ENCODE assay signal across 1 cellular context in the genomic region with DNA sequence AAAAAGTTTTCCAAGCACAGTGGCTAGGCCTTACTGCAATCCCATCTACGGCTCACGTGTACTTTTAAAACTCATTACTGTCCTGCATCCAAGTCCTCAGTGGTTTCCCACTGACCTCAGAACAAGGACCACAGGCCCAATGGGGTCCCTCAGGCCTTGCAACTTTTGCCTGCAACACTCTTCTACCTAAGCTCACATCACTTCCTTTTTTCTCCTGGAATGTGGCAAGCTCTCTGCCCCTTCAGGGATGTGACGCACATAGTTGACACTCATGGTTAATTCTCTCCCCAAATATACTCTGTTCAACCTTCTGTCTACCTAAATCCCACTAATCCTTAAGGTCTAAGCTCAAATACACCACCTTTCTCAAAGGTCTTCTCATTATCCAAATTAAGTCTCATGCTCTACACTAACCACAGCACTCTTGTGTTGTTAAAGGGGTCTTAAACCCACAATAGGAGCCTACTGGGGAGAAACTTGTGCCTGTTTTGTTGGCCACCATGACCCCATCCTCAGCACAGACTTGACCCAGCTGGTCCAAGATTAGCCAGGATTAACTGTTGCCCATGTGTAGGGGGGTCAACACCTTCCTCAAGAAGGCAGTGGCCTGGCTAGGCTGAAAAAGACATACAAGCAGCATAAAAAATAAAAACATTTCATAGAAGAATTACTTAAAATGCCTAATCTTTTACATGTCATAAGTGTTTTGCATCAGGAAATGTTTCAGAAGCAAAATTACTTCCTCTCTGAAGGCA.
TF ChIP-seq lines count a peak whose summit lies in the region.

No MANE protein-coding gene starts in this region.

TF ChIP-seq in HepG2, 621 proteins besides CTCF, POLR2A, EP300 and RAD21:
- TF ChIP-seq HNF4A (CRISPR knock-in tag; IDR thresholded peaks at IDR 0.05) = no peak
- no peak for TF ChIP-seq BORCS8-MEF2B (CRISPR knock-in tag; IDR thresholded peaks at IDR 0.05)
- TF ChIP-seq PAWR (CRISPR knock-in tag; IDR thresholded peaks at IDR 0.05; ENCODE audit: borderline replicate concordance) = no peak
- TF ChIP-seq, protein P1, sequence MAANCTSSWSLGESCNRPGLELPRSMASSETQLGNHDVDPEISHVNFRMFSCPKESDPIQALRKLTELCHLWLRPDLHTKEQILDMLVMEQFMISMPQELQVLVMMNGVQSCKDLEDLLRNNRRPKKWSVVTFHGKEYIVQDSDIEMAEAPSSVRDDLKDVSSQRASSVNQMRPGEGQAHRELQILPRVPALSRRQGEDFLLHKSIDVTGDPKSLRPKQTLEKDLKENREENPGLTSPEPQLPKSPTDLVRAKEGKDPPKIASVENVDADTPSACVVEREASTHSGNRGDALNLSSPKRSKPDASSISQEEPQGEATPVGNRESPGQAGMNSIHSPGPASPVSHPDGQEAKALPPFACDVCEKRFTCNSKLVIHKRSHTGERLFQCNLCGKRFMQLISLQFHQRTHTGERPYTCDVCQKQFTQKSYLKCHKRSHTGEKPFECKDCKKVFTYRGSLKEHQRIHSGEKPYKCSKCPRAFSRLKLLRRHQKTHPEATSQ (CRISPR knock-in tag; IDR thresholded peaks at IDR 0.05; ENCODE audit: borderline replicate concordance) = no peak
- no peak for TF ChIP-seq ZC3H4 (CRISPR knock-in tag; IDR thresholded peaks at IDR 0.05; ENCODE audit: borderline replicate concordance)
- TF ChIP-seq SPEN (CRISPR knock-in tag; IDR thresholded peaks at IDR 0.05; ENCODE audit: low read depth) = no peak
- TF ChIP-seq, protein P2, sequence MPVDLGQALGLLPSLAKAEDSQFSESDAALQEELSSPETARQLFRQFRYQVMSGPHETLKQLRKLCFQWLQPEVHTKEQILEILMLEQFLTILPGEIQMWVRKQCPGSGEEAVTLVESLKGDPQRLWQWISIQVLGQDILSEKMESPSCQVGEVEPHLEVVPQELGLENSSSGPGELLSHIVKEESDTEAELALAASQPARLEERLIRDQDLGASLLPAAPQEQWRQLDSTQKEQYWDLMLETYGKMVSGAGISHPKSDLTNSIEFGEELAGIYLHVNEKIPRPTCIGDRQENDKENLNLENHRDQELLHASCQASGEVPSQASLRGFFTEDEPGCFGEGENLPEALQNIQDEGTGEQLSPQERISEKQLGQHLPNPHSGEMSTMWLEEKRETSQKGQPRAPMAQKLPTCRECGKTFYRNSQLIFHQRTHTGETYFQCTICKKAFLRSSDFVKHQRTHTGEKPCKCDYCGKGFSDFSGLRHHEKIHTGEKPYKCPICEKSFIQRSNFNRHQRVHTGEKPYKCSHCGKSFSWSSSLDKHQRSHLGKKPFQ (CRISPR knock-in tag; IDR thresholded peaks at IDR 0.05; ENCODE audit: insufficient replicate concordance) = no peak
- TF ChIP-seq ZNF3 (CRISPR knock-in tag; IDR thresholded peaks at IDR 0.05) = no peak
- TF ChIP-seq CBFB (CRISPR knock-in tag; IDR thresholded peaks at IDR 0.05) = no peak
- TF ChIP-seq, protein P3, sequence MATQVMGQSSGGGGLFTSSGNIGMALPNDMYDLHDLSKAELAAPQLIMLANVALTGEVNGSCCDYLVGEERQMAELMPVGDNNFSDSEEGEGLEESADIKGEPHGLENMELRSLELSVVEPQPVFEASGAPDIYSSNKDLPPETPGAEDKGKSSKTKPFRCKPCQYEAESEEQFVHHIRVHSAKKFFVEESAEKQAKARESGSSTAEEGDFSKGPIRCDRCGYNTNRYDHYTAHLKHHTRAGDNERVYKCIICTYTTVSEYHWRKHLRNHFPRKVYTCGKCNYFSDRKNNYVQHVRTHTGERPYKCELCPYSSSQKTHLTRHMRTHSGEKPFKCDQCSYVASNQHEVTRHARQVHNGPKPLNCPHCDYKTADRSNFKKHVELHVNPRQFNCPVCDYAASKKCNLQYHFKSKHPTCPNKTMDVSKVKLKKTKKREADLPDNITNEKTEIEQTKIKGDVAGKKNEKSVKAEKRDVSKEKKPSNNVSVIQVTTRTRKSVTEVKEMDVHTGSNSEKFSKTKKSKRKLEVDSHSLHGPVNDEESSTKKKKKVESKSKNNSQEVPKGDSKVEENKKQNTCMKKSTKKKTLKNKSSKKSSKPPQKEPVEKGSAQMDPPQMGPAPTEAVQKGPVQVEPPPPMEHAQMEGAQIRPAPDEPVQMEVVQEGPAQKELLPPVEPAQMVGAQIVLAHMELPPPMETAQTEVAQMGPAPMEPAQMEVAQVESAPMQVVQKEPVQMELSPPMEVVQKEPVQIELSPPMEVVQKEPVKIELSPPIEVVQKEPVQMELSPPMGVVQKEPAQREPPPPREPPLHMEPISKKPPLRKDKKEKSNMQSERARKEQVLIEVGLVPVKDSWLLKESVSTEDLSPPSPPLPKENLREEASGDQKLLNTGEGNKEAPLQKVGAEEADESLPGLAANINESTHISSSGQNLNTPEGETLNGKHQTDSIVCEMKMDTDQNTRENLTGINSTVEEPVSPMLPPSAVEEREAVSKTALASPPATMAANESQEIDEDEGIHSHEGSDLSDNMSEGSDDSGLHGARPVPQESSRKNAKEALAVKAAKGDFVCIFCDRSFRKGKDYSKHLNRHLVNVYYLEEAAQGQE (IDR thresholded peaks at IDR 0.05; ENCODE audit: borderline replicate concordance in 1 of 2, low read depth in 1 of 2, low read length in 2 of 2) = no peak
- TF ChIP-seq PHF5A (CRISPR knock-in tag; IDR thresholded peaks at IDR 0.05; ENCODE audit: low read depth, unreplicated experiment) = no peak
- TF ChIP-seq, protein P4, sequence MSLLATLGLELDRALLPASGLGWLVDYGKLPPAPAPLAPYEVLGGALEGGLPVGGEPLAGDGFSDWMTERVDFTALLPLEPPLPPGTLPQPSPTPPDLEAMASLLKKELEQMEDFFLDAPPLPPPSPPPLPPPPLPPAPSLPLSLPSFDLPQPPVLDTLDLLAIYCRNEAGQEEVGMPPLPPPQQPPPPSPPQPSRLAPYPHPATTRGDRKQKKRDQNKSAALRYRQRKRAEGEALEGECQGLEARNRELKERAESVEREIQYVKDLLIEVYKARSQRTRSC (CRISPR knock-in tag; IDR thresholded peaks at IDR 0.05; ENCODE audit: low read depth) = no peak
- TF ChIP-seq IKZF1 (IDR thresholded peaks at IDR 0.05) = no peak
- TF ChIP-seq SP1 (IDR thresholded peaks at IDR 0.05) = no peak
- TF ChIP-seq SP1 (CRISPR knock-in tag; IDR thresholded peaks at IDR 0.05) = no peak
- TF ChIP-seq, protein P5, sequence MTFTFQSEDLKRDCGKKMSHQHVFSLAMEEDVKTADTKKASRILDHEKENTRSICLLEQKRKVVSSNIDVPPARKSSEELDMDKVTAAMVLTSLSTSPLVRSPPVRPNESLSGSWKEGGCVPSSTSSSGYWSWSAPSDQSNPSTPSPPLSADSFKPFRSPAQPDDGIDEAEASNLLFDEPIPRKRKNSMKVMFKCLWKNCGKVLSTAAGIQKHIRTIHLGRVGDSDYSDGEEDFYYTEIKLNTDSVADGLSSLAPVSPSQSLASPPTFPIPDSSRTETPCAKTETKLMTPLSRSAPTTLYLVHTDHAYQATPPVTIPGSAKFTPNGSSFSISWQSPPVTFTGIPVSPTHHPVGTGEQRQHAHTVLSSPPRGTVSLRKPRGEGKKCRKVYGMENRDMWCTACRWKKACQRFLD (CRISPR knock-in tag; IDR thresholded peaks at IDR 0.05; ENCODE audit: borderline replicate concordance) = no peak
- TF ChIP-seq, protein P6, sequence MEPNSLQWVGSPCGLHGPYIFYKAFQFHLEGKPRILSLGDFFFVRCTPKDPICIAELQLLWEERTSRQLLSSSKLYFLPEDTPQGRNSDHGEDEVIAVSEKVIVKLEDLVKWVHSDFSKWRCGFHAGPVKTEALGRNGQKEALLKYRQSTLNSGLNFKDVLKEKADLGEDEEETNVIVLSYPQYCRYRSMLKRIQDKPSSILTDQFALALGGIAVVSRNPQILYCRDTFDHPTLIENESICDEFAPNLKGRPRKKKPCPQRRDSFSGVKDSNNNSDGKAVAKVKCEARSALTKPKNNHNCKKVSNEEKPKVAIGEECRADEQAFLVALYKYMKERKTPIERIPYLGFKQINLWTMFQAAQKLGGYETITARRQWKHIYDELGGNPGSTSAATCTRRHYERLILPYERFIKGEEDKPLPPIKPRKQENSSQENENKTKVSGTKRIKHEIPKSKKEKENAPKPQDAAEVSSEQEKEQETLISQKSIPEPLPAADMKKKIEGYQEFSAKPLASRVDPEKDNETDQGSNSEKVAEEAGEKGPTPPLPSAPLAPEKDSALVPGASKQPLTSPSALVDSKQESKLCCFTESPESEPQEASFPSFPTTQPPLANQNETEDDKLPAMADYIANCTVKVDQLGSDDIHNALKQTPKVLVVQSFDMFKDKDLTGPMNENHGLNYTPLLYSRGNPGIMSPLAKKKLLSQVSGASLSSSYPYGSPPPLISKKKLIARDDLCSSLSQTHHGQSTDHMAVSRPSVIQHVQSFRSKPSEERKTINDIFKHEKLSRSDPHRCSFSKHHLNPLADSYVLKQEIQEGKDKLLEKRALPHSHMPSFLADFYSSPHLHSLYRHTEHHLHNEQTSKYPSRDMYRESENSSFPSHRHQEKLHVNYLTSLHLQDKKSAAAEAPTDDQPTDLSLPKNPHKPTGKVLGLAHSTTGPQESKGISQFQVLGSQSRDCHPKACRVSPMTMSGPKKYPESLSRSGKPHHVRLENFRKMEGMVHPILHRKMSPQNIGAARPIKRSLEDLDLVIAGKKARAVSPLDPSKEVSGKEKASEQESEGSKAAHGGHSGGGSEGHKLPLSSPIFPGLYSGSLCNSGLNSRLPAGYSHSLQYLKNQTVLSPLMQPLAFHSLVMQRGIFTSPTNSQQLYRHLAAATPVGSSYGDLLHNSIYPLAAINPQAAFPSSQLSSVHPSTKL (CRISPR knock-in tag; IDR thresholded peaks at IDR 0.05) = no peak
- TF ChIP-seq, protein P7, sequence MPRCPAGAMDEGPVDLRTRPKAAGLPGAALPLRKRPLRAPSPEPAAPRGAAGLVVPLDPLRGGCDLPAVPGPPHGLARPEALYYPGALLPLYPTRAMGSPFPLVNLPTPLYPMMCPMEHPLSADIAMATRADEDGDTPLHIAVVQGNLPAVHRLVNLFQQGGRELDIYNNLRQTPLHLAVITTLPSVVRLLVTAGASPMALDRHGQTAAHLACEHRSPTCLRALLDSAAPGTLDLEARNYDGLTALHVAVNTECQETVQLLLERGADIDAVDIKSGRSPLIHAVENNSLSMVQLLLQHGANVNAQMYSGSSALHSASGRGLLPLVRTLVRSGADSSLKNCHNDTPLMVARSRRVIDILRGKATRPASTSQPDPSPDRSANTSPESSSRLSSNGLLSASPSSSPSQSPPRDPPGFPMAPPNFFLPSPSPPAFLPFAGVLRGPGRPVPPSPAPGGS (CRISPR knock-in tag; IDR thresholded peaks at IDR 0.05) = no peak
- TF ChIP-seq, protein P8, sequence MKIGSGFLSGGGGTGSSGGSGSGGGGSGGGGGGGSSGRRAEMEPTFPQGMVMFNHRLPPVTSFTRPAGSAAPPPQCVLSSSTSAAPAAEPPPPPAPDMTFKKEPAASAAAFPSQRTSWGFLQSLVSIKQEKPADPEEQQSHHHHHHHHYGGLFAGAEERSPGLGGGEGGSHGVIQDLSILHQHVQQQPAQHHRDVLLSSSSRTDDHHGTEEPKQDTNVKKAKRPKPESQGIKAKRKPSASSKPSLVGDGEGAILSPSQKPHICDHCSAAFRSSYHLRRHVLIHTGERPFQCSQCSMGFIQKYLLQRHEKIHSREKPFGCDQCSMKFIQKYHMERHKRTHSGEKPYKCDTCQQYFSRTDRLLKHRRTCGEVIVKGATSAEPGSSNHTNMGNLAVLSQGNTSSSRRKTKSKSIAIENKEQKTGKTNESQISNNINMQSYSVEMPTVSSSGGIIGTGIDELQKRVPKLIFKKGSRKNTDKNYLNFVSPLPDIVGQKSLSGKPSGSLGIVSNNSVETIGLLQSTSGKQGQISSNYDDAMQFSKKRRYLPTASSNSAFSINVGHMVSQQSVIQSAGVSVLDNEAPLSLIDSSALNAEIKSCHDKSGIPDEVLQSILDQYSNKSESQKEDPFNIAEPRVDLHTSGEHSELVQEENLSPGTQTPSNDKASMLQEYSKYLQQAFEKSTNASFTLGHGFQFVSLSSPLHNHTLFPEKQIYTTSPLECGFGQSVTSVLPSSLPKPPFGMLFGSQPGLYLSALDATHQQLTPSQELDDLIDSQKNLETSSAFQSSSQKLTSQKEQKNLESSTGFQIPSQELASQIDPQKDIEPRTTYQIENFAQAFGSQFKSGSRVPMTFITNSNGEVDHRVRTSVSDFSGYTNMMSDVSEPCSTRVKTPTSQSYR (CRISPR knock-in tag; IDR thresholded peaks at IDR 0.05; ENCODE audit: borderline replicate concordance) = no peak
- no peak for TF ChIP-seq CAMTA2 (CRISPR knock-in tag; IDR thresholded peaks at IDR 0.05; ENCODE audit: borderline replicate concordance)
